Comparison of ENCODE assay signal across 1 cellular context in the genomic region with DNA sequence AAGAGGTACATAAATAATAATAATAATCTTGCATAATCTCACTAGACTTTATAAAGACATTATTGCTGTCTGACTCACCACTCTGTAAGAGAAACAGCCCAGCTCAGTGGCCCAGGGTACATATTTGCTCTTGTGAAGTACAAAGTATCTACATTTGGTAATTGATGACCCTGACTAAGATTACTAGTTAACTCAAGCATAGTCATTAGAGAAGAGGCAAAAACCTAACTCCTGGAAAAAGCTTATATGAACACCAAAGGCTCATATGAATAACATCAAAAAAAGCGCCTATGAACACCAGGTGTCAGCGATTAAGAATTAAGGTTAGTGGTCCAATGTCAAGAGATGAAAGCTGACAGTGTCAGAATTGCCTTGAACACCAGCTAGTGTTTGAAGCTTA.
TF ChIP-seq lines count a peak whose summit lies in the region.

No MANE protein-coding gene starts in this region.

TF ChIP-seq in HepG2, 621 proteins besides CTCF, POLR2A, EP300 and RAD21 (continued from another document and continues in another):
- TF ChIP-seq NFYC (CRISPR knock-in tag; IDR thresholded peaks at IDR 0.05) (no peak), CC2D1A (CRISPR knock-in tag; IDR thresholded peaks at IDR 0.05) (no peak), REXO4 (CRISPR knock-in tag; IDR thresholded peaks at IDR 0.05; ENCODE audit: borderline replicate concordance) (no peak), MYC (CRISPR knock-in tag; IDR thresholded peaks at IDR 0.05; ENCODE audit: borderline replicate concordance) (no peak), JUNB (CRISPR knock-in tag; IDR thresholded peaks at IDR 0.05; ENCODE audit: borderline replicate concordance) (peak; percentile 85; the same call in 1 of the 2 replicates), ZNF790 (CRISPR knock-in tag; IDR thresholded peaks at IDR 0.05; ENCODE audit: borderline replicate concordance) (no peak), CENPT (CRISPR knock-in tag; IDR thresholded peaks at IDR 0.05; ENCODE audit: low read depth) (no peak), SIX1 (CRISPR knock-in tag; IDR thresholded peaks at IDR 0.05; ENCODE audit: borderline replicate concordance) (peak; percentile 67; the same call in 1 of the 2 replicates), ZSCAN9 (CRISPR knock-in tag; IDR thresholded peaks at IDR 0.05; ENCODE audit: borderline replicate concordance) (no peak), ASH2L (IDR thresholded peaks at IDR 0.05; ENCODE audit: insufficient read length, low read depth, low read length) (peak; percentile 50), PHB2 (IDR thresholded peaks at IDR 0.05; ENCODE audit: partially characterized antibody) (no peak), ZNF33B (CRISPR knock-in tag; IDR thresholded peaks at IDR 0.05) (no peak), HDAC2 (CRISPR knock-in tag; IDR thresholded peaks at IDR 0.05) (peak; percentile 72; the same call in 1 of the 2 replicates), GLI4 (CRISPR knock-in tag; IDR thresholded peaks at IDR 0.05; ENCODE audit: borderline replicate concordance) (no peak), KDM5B (CRISPR knock-in tag; IDR thresholded peaks at IDR 0.05; ENCODE audit: borderline replicate concordance) (no peak), BORCS8-MEF2B (CRISPR knock-in tag; IDR thresholded peaks at IDR 0.05) (no peak), NFKB2 (CRISPR knock-in tag; IDR thresholded peaks at IDR 0.05; ENCODE audit: borderline replicate concordance) (no peak), MED13 (CRISPR knock-in tag; IDR thresholded peaks at IDR 0.05) (peak; percentile 45; the same call in 1 of the 2 replicates), LCORL (IDR thresholded peaks at IDR 0.05) (no peak; the same call in 1 of the 2 replicates), LCORL (CRISPR knock-in tag; IDR thresholded peaks at IDR 0.05) (no peak), FIP1L1 (IDR thresholded peaks at IDR 0.05; ENCODE audit: borderline replicate concordance, insufficient read depth, low read depth, low read length) (no peak), ZFP36L2 (CRISPR knock-in tag; IDR thresholded peaks at IDR 0.05) (no peak), ZBTB3 (CRISPR knock-in tag; IDR thresholded peaks at IDR 0.05; ENCODE audit: borderline replicate concordance, low read depth) (no peak), ZNF331 (CRISPR knock-in tag; IDR thresholded peaks at IDR 0.05) (peak; percentile 72), RELA (CRISPR knock-in tag; IDR thresholded peaks at IDR 0.05) (no peak), RFXANK (CRISPR knock-in tag; IDR thresholded peaks at IDR 0.05) (no peak), ZNF724P (CRISPR knock-in tag; IDR thresholded peaks at IDR 0.05; ENCODE audit: borderline replicate concordance) (no peak), MAFG (CRISPR knock-in tag; IDR thresholded peaks at IDR 0.05) (no peak), HMGA1 (CRISPR knock-in tag; conservative IDR thresholded peaks at IDR 0.05) (no peak), KLF11 (CRISPR knock-in tag; IDR thresholded peaks at IDR 0.05) (no peak), ZNF552 (CRISPR knock-in tag; IDR thresholded peaks at IDR 0.05; ENCODE audit: borderline replicate concordance) (no peak), POGZ (CRISPR knock-in tag; IDR thresholded peaks at IDR 0.05) (0 out of 2 replicates have a peak, but pooled peaks have one; percentile 43), ZNF282 (IDR thresholded peaks at IDR 0.05; ENCODE audit: partially characterized antibody) (no peak), HCFC1 (IDR thresholded peaks at IDR 0.05; ENCODE audit: low read depth, low read length) (no peak), ZFP41 (CRISPR knock-in tag; IDR thresholded peaks at IDR 0.05; ENCODE audit: borderline replicate concordance) (no peak), TCF7 (IDR thresholded peaks at IDR 0.05; ENCODE audit: low read depth) (peak; percentile 85), ZNF143 (CRISPR knock-in tag; IDR thresholded peaks at IDR 0.05) (no peak), ZNF460 (CRISPR knock-in tag; IDR thresholded peaks at IDR 0.05; ENCODE audit: borderline replicate concordance) (no peak), TBX2 (CRISPR knock-in tag; IDR thresholded peaks at IDR 0.05; ENCODE audit: borderline replicate concordance) (peak; percentile 78), ZNF530 (CRISPR knock-in tag; IDR thresholded peaks at IDR 0.05; ENCODE audit: low read depth) (no peak), ZNF3 (CRISPR knock-in tag; IDR thresholded peaks at IDR 0.05) (no peak), MATR3 (CRISPR knock-in tag; IDR thresholded peaks at IDR 0.05) (no peak), ELF1 (CRISPR knock-in tag; IDR thresholded peaks at IDR 0.05) (no peak)
- TF ChIP-seq, protein P1, sequence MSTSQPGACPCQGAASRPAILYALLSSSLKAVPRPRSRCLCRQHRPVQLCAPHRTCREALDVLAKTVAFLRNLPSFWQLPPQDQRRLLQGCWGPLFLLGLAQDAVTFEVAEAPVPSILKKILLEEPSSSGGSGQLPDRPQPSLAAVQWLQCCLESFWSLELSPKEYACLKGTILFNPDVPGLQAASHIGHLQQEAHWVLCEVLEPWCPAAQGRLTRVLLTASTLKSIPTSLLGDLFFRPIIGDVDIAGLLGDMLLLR (CRISPR knock-in tag; IDR thresholded peaks at IDR 0.05), result no peak
- TF ChIP-seq, protein P2, sequence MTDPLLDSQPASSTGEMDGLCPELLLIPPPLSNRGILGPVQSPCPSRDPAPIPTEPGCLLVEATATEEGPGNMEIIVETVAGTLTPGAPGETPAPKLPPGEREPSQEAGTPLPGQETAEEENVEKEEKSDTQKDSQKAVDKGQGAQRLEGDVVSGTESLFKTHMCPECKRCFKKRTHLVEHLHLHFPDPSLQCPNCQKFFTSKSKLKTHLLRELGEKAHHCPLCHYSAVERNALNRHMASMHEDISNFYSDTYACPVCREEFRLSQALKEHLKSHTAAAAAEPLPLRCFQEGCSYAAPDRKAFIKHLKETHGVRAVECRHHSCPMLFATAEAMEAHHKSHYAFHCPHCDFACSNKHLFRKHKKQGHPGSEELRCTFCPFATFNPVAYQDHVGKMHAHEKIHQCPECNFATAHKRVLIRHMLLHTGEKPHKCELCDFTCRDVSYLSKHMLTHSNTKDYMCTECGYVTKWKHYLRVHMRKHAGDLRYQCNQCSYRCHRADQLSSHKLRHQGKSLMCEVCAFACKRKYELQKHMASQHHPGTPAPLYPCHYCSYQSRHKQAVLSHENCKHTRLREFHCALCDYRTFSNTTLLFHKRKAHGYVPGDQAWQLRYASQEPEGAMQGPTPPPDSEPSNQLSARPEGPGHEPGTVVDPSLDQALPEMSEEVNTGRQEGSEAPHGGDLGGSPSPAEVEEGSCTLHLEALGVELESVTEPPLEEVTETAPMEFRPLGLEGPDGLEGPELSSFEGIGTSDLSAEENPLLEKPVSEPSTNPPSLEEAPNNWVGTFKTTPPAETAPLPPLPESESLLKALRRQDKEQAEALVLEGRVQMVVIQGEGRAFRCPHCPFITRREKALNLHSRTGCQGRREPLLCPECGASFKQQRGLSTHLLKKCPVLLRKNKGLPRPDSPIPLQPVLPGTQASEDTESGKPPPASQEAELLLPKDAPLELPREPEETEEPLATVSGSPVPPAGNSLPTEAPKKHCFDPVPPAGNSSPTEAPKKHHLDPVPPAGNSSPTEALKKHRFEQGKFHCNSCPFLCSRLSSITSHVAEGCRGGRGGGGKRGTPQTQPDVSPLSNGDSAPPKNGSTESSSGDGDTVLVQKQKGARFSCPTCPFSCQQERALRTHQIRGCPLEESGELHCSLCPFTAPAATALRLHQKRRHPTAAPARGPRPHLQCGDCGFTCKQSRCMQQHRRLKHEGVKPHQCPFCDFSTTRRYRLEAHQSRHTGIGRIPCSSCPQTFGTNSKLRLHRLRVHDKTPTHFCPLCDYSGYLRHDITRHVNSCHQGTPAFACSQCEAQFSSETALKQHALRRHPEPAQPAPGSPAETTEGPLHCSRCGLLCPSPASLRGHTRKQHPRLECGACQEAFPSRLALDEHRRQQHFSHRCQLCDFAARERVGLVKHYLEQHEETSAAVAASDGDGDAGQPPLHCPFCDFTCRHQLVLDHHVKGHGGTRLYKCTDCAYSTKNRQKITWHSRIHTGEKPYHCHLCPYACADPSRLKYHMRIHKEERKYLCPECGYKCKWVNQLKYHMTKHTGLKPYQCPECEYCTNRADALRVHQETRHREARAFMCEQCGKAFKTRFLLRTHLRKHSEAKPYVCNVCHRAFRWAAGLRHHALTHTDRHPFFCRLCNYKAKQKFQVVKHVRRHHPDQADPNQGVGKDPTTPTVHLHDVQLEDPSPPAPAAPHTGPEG (CRISPR knock-in tag; IDR thresholded peaks at IDR 0.05), result no peak
- TF ChIP-seq, protein P3, sequence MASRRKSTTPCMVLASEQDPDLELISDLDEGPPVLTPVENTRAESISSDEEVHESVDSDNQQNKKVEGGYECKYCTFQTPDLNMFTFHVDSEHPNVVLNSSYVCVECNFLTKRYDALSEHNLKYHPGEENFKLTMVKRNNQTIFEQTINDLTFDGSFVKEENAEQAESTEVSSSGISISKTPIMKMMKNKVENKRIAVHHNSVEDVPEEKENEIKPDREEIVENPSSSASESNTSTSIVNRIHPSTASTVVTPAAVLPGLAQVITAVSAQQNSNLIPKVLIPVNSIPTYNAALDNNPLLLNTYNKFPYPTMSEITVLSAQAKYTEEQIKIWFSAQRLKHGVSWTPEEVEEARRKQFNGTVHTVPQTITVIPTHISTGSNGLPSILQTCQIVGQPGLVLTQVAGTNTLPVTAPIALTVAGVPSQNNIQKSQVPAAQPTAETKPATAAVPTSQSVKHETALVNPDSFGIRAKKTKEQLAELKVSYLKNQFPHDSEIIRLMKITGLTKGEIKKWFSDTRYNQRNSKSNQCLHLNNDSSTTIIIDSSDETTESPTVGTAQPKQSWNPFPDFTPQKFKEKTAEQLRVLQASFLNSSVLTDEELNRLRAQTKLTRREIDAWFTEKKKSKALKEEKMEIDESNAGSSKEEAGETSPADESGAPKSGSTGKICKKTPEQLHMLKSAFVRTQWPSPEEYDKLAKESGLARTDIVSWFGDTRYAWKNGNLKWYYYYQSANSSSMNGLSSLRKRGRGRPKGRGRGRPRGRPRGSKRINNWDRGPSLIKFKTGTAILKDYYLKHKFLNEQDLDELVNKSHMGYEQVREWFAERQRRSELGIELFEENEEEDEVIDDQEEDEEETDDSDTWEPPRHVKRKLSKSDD (CRISPR knock-in tag; IDR thresholded peaks at IDR 0.05; ENCODE audit: low read depth), result no peak
- TF ChIP-seq, protein P4, sequence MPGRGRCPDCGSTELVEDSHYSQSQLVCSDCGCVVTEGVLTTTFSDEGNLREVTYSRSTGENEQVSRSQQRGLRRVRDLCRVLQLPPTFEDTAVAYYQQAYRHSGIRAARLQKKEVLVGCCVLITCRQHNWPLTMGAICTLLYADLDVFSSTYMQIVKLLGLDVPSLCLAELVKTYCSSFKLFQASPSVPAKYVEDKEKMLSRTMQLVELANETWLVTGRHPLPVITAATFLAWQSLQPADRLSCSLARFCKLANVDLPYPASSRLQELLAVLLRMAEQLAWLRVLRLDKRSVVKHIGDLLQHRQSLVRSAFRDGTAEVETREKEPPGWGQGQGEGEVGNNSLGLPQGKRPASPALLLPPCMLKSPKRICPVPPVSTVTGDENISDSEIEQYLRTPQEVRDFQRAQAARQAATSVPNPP (CRISPR knock-in tag; IDR thresholded peaks at IDR 0.05), result no peak
- TF ChIP-seq, protein P5, sequence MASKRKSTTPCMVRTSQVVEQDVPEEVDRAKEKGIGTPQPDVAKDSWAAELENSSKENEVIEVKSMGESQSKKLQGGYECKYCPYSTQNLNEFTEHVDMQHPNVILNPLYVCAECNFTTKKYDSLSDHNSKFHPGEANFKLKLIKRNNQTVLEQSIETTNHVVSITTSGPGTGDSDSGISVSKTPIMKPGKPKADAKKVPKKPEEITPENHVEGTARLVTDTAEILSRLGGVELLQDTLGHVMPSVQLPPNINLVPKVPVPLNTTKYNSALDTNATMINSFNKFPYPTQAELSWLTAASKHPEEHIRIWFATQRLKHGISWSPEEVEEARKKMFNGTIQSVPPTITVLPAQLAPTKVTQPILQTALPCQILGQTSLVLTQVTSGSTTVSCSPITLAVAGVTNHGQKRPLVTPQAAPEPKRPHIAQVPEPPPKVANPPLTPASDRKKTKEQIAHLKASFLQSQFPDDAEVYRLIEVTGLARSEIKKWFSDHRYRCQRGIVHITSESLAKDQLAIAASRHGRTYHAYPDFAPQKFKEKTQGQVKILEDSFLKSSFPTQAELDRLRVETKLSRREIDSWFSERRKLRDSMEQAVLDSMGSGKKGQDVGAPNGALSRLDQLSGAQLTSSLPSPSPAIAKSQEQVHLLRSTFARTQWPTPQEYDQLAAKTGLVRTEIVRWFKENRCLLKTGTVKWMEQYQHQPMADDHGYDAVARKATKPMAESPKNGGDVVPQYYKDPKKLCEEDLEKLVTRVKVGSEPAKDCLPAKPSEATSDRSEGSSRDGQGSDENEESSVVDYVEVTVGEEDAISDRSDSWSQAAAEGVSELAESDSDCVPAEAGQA (IDR thresholded peaks at IDR 0.05; ENCODE audit: low read depth), result no peak
- TF ChIP-seq, protein P5 (CRISPR knock-in tag; IDR thresholded peaks at IDR 0.05; ENCODE audit: borderline replicate concordance), result 0 out of 2 replicates have a peak, but pooled peaks have one; percentile 51
- TF ChIP-seq, protein P6, sequence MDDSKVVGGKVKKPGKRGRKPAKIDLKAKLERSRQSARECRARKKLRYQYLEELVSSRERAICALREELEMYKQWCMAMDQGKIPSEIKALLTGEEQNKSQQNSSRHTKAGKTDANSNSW (CRISPR knock-in tag; IDR thresholded peaks at IDR 0.05; ENCODE audit: borderline replicate concordance), result no peak
- TF ChIP-seq, protein P7, sequence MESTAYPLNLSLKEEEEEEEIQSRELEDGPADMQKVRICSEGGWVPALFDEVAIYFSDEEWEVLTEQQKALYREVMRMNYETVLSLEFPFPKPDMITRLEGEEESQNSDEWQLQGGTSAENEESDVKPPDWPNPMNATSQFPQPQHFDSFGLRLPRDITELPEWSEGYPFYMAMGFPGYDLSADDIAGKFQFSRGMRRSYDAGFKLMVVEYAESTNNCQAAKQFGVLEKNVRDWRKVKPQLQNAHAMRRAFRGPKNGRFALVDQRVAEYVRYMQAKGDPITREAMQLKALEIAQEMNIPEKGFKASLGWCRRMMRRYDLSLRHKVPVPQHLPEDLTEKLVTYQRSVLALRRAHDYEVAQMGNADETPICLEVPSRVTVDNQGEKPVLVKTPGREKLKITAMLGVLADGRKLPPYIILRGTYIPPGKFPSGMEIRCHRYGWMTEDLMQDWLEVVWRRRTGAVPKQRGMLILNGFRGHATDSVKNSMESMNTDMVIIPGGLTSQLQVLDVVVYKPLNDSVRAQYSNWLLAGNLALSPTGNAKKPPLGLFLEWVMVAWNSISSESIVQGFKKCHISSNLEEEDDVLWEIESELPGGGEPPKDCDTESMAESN (CRISPR knock-in tag; conservative IDR thresholded peaks at IDR 0.05), result no peak
